Comparison of ENCODE assay signal across 8 cellular contexts in genomic region chrY:19484997-19485396, GRCh38.
"Had no signal": no experiment of that assay in that cellular context is flagged by ENCODE, and none has a peak within 500 bp of the region (broad histone marks: within the 10 kb centered on the region; RNA-seq: fewer than 3 reads in every experiment).

No MANE protein-coding gene starts in this region.

- FAIRE-seq: HTR-8/SVneo, K562 had no signal

- H3K4me3 ChIP-seq: K562 had no signal

- H3K9me3 Mint-ChIP-seq: IgD-negative memory B cell had no signal

- ATAC-seq: K562 had no signal

- H3K9ac ChIP-seq: KMS-11 had no signal

- H3K4me1 Mint-ChIP-seq: IgD-negative memory B cell had no signal

- H3K4me2 ChIP-seq: KMS-11 had no signal

- H3K27me3 Mint-ChIP-seq: IgD-negative memory B cell had no signal

- H3K4me3 Mint-ChIP-seq: IgD-negative memory B cell had no signal

- H3K36me3 Mint-ChIP-seq: IgD-negative memory B cell had no signal

- DNase-seq: IMR-90, KBM-7, KG1 had no signal

- H3K27ac ChIP-seq: HL-60, KMS-11 had no signal

- H3K27ac Mint-ChIP-seq: IgD-negative memory B cell had no signal
